In genomic region chr14:94405481-94405880, GRCh38 we compare ENCODE assay signal across 37 cellular contexts. TPM values are rescaled to one million over a fixed set of nuclear protein-coding genes. Genes with fewer than 3 reads are reported as not detected.
"Had no signal": no experiment of that assay in that cellular context is flagged by ENCODE, and none has a peak within 500 bp of the region (broad histone marks: within the 10 kb centered on the region; RNA-seq: fewer than 3 reads in every experiment).

No MANE protein-coding gene starts in this region.

- DNase-seq: activated B cell treated with CpG ODN at 0.5 μM for 24 hours; activated CD4-positive, alpha-beta memory T cell treated with anti-CD3 and anti-CD28 coated beads for 36 hours; activated CD4-positive, alpha-beta T cell treated with anti-CD3 and anti-CD28 coated beads for 4 hours; activated CD4-positive, alpha-beta T cell treated with anti-CD3 and anti-CD28 coated beads, Interleukin-2, amount 50 U/mL, for 1 hour; activated CD4-positive, CD25-positive, alpha-beta regulatory T cell treated with anti-CD3 and anti-CD28 coated beads, Interleukin-2, amount 50 U/mL, for 72 hours; activated CD8-positive, alpha-beta memory T cell treated with anti-CD3 and anti-CD28 coated beads, Interleukin-2, amount 50 U/mL, for 4 hours; activated gamma-delta T cell treated with Interleukin-2 at 50 U/mL for 16 hours; activated naive CD4-positive, alpha-beta T cell treated with anti-CD3 and anti-CD28 coated beads for 36 hours; activated T-cell treated with anti-CD3 and anti-CD28 coated beads for 4 hours; activated T-cell treated with anti-CD3 and anti-CD28 coated beads, Interleukin-2, amount 50 U/mL, for 4 hours; adrenal gland; body of pancreas; Kasumi-1; KG1; MM.1S; NCI-H1092; NCI-H1417; NCI-H146; NCI-H187 treated with DMSO at 0.1 percent for 48 hours; NCI-H2081; NCI-H2171 treated with DMSO at 0.1 percent for 48 hours; NCI-H2227 treated with DMSO at 0.1 percent for 48 hours; NCI-H446; NCI-H524; NK-92 treated with Interleukin-12 subunit alpha and Interleukin-12 subunit beta, amount 100 ng/mL, for 24 hours; OCI-M1; Right ventricle myocardium superior; SW 1271; T-helper 1 cell; T-helper 2 cell; T-helper 9 cell had no signal

- H3K27me3 ChIP-seq: adrenal gland, body of pancreas, breast epithelium had no signal

- H3K27me3 Mint-ChIP-seq: activated B cell treated with CpG ODN at 0.5 μM for 24 hours; activated CD4-positive, alpha-beta memory T cell treated with anti-CD3 and anti-CD28 coated beads for 36 hours had no signal

- H3K9me3 ChIP-seq: body of pancreas had no signal

- H3K27ac Mint-ChIP-seq: activated B cell treated with CpG ODN at 0.5 μM for 24 hours; activated CD4-positive, alpha-beta memory T cell treated with anti-CD3 and anti-CD28 coated beads for 36 hours; activated naive CD4-positive, alpha-beta T cell treated with anti-CD3 and anti-CD28 coated beads for 36 hours; activated naive CD4-positive, alpha-beta T cell treated with anti-CD3 and anti-CD28 coated beads, Interleukin-2, amount 50 U/mL, for 72 hours; activated T-helper 1 cell treated with anti-CD3 and anti-CD28 coated beads, Interleukin-12 subunit alpha, Interleukin-12 subunit beta, Interleukin-2, Interleukin-4 antibody, amounts not matched to agents 30 ng/mL and 10 ng/mL and 1 ng/mL, durations not matched to agents 14 hours and 24 hours and 36 hours had no signal

- H3K4me1 Mint-ChIP-seq: activated B cell treated with CpG ODN at 0.5 μM for 24 hours had no signal

- H3K4me3 ChIP-seq: adrenal gland, body of pancreas, breast epithelium had no signal

- H3K9me3 Mint-ChIP-seq: activated T-helper 1 cell treated with anti-CD3 and anti-CD28 coated beads, Interleukin-12 subunit alpha, Interleukin-12 subunit beta, Interleukin-2, Interleukin-4 antibody, amounts not matched to agents 30 ng/mL and 10 ng/mL and 1 ng/mL, durations not matched to agents 14 hours and 24 hours and 36 hours had no signal

- H3K36me3 ChIP-seq: adrenal gland, breast epithelium had no signal

- H3K36me3 Mint-ChIP-seq: activated CD4-positive, alpha-beta memory T cell treated with anti-CD3 and anti-CD28 coated beads for 36 hours had no signal

- H3K27ac ChIP-seq: adrenal gland, body of pancreas, breast epithelium, VCaP had no signal

- H3K4me1 ChIP-seq: adrenal gland, body of pancreas, breast epithelium had no signal

- ATAC-seq: activated naive CD4-positive, alpha-beta T cell treated with anti-CD3 and anti-CD28 coated beads, Interleukin-2, amount 50 U/mL, for 72 hours; activated T-cell treated with anti-CD3 and anti-CD28 coated beads, Interleukin-2, amount 50 U/mL, for 4 hours; body of pancreas had no signal

- H3K4me3 Mint-ChIP-seq: activated B cell treated with CpG ODN at 0.5 μM for 24 hours; activated CD4-positive, alpha-beta memory T cell treated with anti-CD3 and anti-CD28 coated beads for 36 hours; activated naive CD4-positive, alpha-beta T cell treated with anti-CD3 and anti-CD28 coated beads for 36 hours; activated T-cell treated with anti-CD3 and anti-CD28 coated beads, Interleukin-2, amount 50 U/mL, for 4 hours; activated T-helper 1 cell treated with anti-CD3 and anti-CD28 coated beads, Interleukin-12 subunit alpha, Interleukin-12 subunit beta, Interleukin-2, Interleukin-4 antibody, amounts not matched to agents 30 ng/mL and 10 ng/mL and 1 ng/mL, durations not matched to agents 14 hours and 24 hours and 36 hours had no signal

RNA-seq across cellular contexts. Expression of gene SERPINA1, which starts 17.1 kb away (rescaled TPM):
- total RNA-seq: activated T-helper 1 cell treated with anti-CD3 and anti-CD28 coated beads, Interleukin-12 subunit alpha, Interleukin-12 subunit beta, Interleukin-2, Interleukin-4 antibody, amounts not matched to agents 30 ng/mL and 10 ng/mL and 1 ng/mL, durations not matched to agents 14 hours and 24 hours and 36 hours had no signal

RNA-seq across cellular contexts. Expression of gene SERPINA2, which starts 39.0 kb away (rescaled TPM):
- total RNA-seq: activated B cell treated with CpG ODN at 0.5 μM for 24 hours; activated CD4-positive, alpha-beta memory T cell treated with anti-CD3 and anti-CD28 coated beads for 36 hours; activated naive CD4-positive, alpha-beta T cell treated with anti-CD3 and anti-CD28 coated beads for 36 hours; activated naive CD4-positive, alpha-beta T cell treated with anti-CD3 and anti-CD28 coated beads, Interleukin-2, amount 50 U/mL, for 72 hours; activated T-cell treated with anti-CD3 and anti-CD28 coated beads, Interleukin-2, amount 50 U/mL, for 4 hours; activated T-helper 1 cell treated with anti-CD3 and anti-CD28 coated beads, Interleukin-12 subunit alpha, Interleukin-12 subunit beta, Interleukin-2, Interleukin-4 antibody, amounts not matched to agents 30 ng/mL and 10 ng/mL and 1 ng/mL, durations not matched to agents 14 hours and 24 hours and 36 hours; adrenal gland; astrocyte; body of pancreas; breast epithelium; cardiac septum; Right ventricle myocardium superior had no signal
- polyA plus RNA-seq: adrenal gland had no signal

RNA-seq across cellular contexts. Expression of gene SERPINA11, which starts 47.1 kb away (rescaled TPM):
- total RNA-seq: activated B cell treated with CpG ODN at 0.5 μM for 24 hours; activated CD4-positive, alpha-beta memory T cell treated with anti-CD3 and anti-CD28 coated beads for 36 hours; activated naive CD4-positive, alpha-beta T cell treated with anti-CD3 and anti-CD28 coated beads for 36 hours; activated naive CD4-positive, alpha-beta T cell treated with anti-CD3 and anti-CD28 coated beads, Interleukin-2, amount 50 U/mL, for 72 hours; activated T-cell treated with anti-CD3 and anti-CD28 coated beads, Interleukin-2, amount 50 U/mL, for 4 hours; activated T-helper 1 cell treated with anti-CD3 and anti-CD28 coated beads, Interleukin-12 subunit alpha, Interleukin-12 subunit beta, Interleukin-2, Interleukin-4 antibody, amounts not matched to agents 30 ng/mL and 10 ng/mL and 1 ng/mL, durations not matched to agents 14 hours and 24 hours and 36 hours; adrenal gland; body of pancreas; cardiac septum; Right ventricle myocardium superior had no signal
- polyA plus RNA-seq: adrenal gland had no signal
